9 cellular contexts compared by ENCODE assay signal in genomic region chr6:13447949-13448724, GRCh38. TPM values are rescaled to one million over a fixed set of nuclear protein-coding genes. Genes with fewer than 3 reads are reported as not detected.
DNase-seq lines count a peak whose midpoint lies in the region; ATAC-seq, FAIRE-seq and TF ChIP-seq lines count a peak whose summit lies in the region.
"Had no signal": no experiment of that assay in that cellular context is flagged by ENCODE, and none has a peak within 500 bp of the region (broad histone marks: within the 10 kb centered on the region; RNA-seq: fewer than 3 reads in every experiment).

No MANE protein-coding gene starts in this region.

- POLR2A ChIA-PET in RWPE1 (lab: Yijun Ruan, JAX; ENCODE audit: low non-redundant PET) (no interaction called here), SK-N-SH (lab: Yijun Ruan, JAX) (no interaction called here)

- H3K4me2 ChIP-seq in SK-N-SH: no peak overlapping the region

- no peaks in the 10 kb centered on the region for H3K79me2 ChIP-seq in SK-N-SH (ENCODE audit: insufficient read depth)

- no peaks in the 10 kb centered on the region for H3K9me2 ChIP-seq in SK-N-SH

- intact Hi-C loops in esophagus muscularis mucosa (cut with DNase I) (no loop called here), adrenal gland (cut with DNase I) (no loop called here)

- no peaks in the 10 kb centered on the region for H4K20me1 ChIP-seq in SK-N-SH (ENCODE audit: insufficient read depth)

- H3F3A ChIP-seq in SK-N-SH (replicated peaks; ENCODE audit: insufficient read depth): no peaks in the 10 kb centered on the region

- no peak for TF ChIP-seq RAD21 in SK-N-SH (IDR thresholded peaks at IDR 0.05; ENCODE audit: low read length)

- H3K9me3 ChIP-seq in esophagus muscularis mucosa: no peaks in the 10 kb centered on the region
- H3K9me3 ChIP-seq in SK-N-SH: no peaks in the 10 kb centered on the region
- no peaks in the 10 kb centered on the region for H3K9me3 ChIP-seq in adrenal gland (replicated peaks in 1 of 3)
- H3K9me3 ChIP-seq: Caco-2 had no signal

- DNase-seq in GM12891 (ENCODE audit: insufficient read length, low spot score): no peak
- peak; percentile 26 for DNase-seq in RWPE1 (ENCODE audit: low spot score)
- no peak for DNase-seq in esophagus muscularis mucosa (ENCODE audit: extremely low spot score)
- DNase-seq in renal cortical epithelial cell (ENCODE audit: low read depth): peak; percentile 6
- no peak for DNase-seq in SK-N-SH
- DNase-seq in ureter (ENCODE audit: low spot score): no peak
- no peak for DNase-seq in adrenal gland
- DNase-seq: Caco-2 had no signal

- H3K9ac ChIP-seq in SK-N-SH: no peak overlapping the region

- TF ChIP-seq CTCF in RWPE1 (conservative IDR thresholded peaks at IDR 0.05; ENCODE audit: low read depth) (no peak), esophagus muscularis mucosa (IDR thresholded peaks at IDR 0.05) (peak in 1 of 3 experiments; percentile 4), SK-N-SH (IDR thresholded peaks at IDR 0.05) (no peak), adrenal gland (IDR thresholded peaks at IDR 0.05) (no peak)

- no peak for ATAC-seq in HG03175 (IDR thresholded peaks at IDR 0.05; ENCODE audit: unreplicated experiment)

- CTCF ChIA-PET in RWPE1 (lab: Yijun Ruan, JAX): no interaction called here
- CTCF ChIA-PET in SK-N-SH (lab: Yijun Ruan, JAX): no interaction called here

- H3K4me1 ChIP-seq in esophagus muscularis mucosa: peaks cover 67 to 88% (median 86%) of the 10 kb centered on the region in 4 donors
- peaks cover 7 to 22% of the 10 kb centered on the region in 2 experiments; a peak in 2 of 4 replicates for H3K4me1 ChIP-seq in SK-N-SH (ENCODE audit: control insufficient read depth in 1 of 2, insufficient read depth in 2 of 2, low read depth in 1 of 2, low read length in 1 of 2)
- peaks cover 4 to 18% of the 10 kb centered on the region in 2 donors for H3K4me1 ChIP-seq in adrenal gland (replicated peaks in 1 of 2)
- H3K4me1 ChIP-seq: Caco-2 had no signal

- no peak for TF ChIP-seq POLR2A in GM12891 (IDR thresholded peaks at IDR 0.05; ENCODE audit: low read depth, low read length)
- no peak for TF ChIP-seq POLR2A in esophagus muscularis mucosa (IDR thresholded peaks at IDR 0.05; ENCODE audit: low read depth)
- no peak for TF ChIP-seq POLR2A in adrenal gland (IDR thresholded peaks at IDR 0.05)

- TF ChIP-seq EP300 in esophagus muscularis mucosa (IDR thresholded peaks at IDR 0.05) (no peak), SK-N-SH (IDR thresholded peaks at IDR 0.05; ENCODE audit: borderline replicate concordance in 1 of 2, low read depth in 1 of 2, low read length in 1 of 2) (no peak)

- no peaks in the 10 kb centered on the region for H3K27me3 ChIP-seq in esophagus muscularis mucosa
- H3K27me3 ChIP-seq in SK-N-SH (ENCODE audit: insufficient read depth): no peaks in the 10 kb centered on the region
- H3K27me3 ChIP-seq in adrenal gland: peaks cover 3% of the 10 kb centered on the region

- H3K36me3 ChIP-seq in esophagus muscularis mucosa (peaks cover 0 to 28% (median 3%) of the 10 kb centered on the region in 4 donors), SK-N-SH (replicated peaks in 1 of 2; ENCODE audit: control insufficient read depth in 1 of 2, insufficient read depth in 2 of 2, low read length in 1 of 2) (no peaks in the 10 kb centered on the region), adrenal gland (replicated peaks in 1 of 2) (no peaks in the 10 kb centered on the region)

- WGBS in esophagus muscularis mucosa: 77% methylated on average over 5 of the region's 5 CpGs
- WGBS in SK-N-SH (ENCODE audit: low lambda C conversion rate): 94% methylated on average over 5 of the region's 5 CpGs
- WGBS in adrenal gland, 4 donors: 64 to 68% (median 66%) methylated on average over 5 of the region's 5 CpGs

- peak; percentile 55 for FAIRE-seq in GM12891 (lab: Jason Lieb, UNC)

- no peak overlapping the region for H2AFZ ChIP-seq in SK-N-SH (ENCODE audit: low read depth)

- no peak overlapping the region for H3K4me3 ChIP-seq in esophagus muscularis mucosa
- no peak overlapping the region for H3K4me3 ChIP-seq in SK-N-SH (ENCODE audit: low read depth in 2 of 2, low read length in 1 of 2)
- no peak overlapping the region for H3K4me3 ChIP-seq in adrenal gland

- H3K27ac ChIP-seq in RWPE1 (0 out of 2 replicates have a peak overlapping the region, but pooled peaks have one; percentile 28), esophagus muscularis mucosa (replicated peaks in 1 of 4) (peak overlapping the region; percentile 52 to 83 (median 72)), SK-N-SH (ENCODE audit: low read depth in 2 of 2, low read length in 1 of 2) (no peak overlapping the region), adrenal gland (peak overlapping the region in 1 of 5 donors; percentile 65)

TF ChIP-seq in GM12891, 5 proteins besides CTCF, POLR2A, EP300 and RAD21:
- TF ChIP-seq POLR2AphosphoS5 (IDR thresholded peaks at IDR 0.05; ENCODE audit: low read depth, low read length) (no peak), PAX5 (IDR thresholded peaks at IDR 0.05; ENCODE audit: insufficient read depth, low read length, severe bottlenecking) (no peak), POU2F2 (IDR thresholded peaks at IDR 0.05; ENCODE audit: low read depth, low read length) (no peak)

TF ChIP-seq in SK-N-SH, 30 proteins besides CTCF, POLR2A, EP300 and RAD21:
- no peak for TF ChIP-seq CHD2 (IDR thresholded peaks at IDR 0.05; ENCODE audit: low read length, partially characterized antibody)
- TF ChIP-seq RXRA (IDR thresholded peaks at IDR 0.05; ENCODE audit: borderline replicate concordance, low read depth): no peak
- TF ChIP-seq MAX (IDR thresholded peaks at IDR 0.05; ENCODE audit: low read depth): no peak
- TF ChIP-seq PBX3 (IDR thresholded peaks at IDR 0.05): no peak
- no peak for TF ChIP-seq GATA2 (CRISPR knock-in tag; IDR thresholded peaks at IDR 0.05)
- TF ChIP-seq POLR2AphosphoS5 (IDR thresholded peaks at IDR 0.05; ENCODE audit: low read depth, low read length): no peak
- TF ChIP-seq USF2 (IDR thresholded peaks at IDR 0.05; ENCODE audit: borderline replicate concordance, low read depth, low read length): no peak
- no peak for TF ChIP-seq SMC3 (IDR thresholded peaks at IDR 0.05; ENCODE audit: low read depth, low read length)
- TF ChIP-seq ELF1 (IDR thresholded peaks at IDR 0.05): no peak
- no peak for TF ChIP-seq YY1 (IDR thresholded peaks at IDR 0.05; ENCODE audit: low read depth)
- no peak for TF ChIP-seq EZH2phosphoT487 (IDR thresholded peaks at IDR 0.05; ENCODE audit: borderline replicate concordance, low read depth)
- no peak for TF ChIP-seq FOXM1 (IDR thresholded peaks at IDR 0.05; ENCODE audit: low read depth)

RNA-seq across cellular contexts. Expression of gene GFOD1, which starts 39.3 kb away (rescaled TPM):
- polyA plus RNA-seq in GM12891 (2012; ENCODE audit: low read depth, missing spikeins): 9.8 TPM
- total RNA-seq in esophagus muscularis mucosa: 10 to 100 TPM; 21.7 to 34.5 (median 25.8) TPM
- 5.0 and 5.2 TPM in 2 replicates for total RNA-seq in renal cortical epithelial cell
- polyA plus RNA-seq in SK-N-SH (2012; rRNA removed): 1.6 and 2.0 TPM in 2 replicates
- 1.2 and 1.4 TPM in 2 replicates for polyA plus RNA-seq in SK-N-SH (2012; cell fraction: cytosol; rRNA removed)
- polyA plus RNA-seq in SK-N-SH (2012; cell fraction: nucleus; rRNA removed): 2.3 and 3.0 TPM in 2 replicates
- total RNA-seq in ureter: 19.3 TPM
- total RNA-seq in adrenal gland: 1 to 10 TPM; 3.7 to 7.7 (median 5.2) TPM
- 1 to 10 TPM; 1.9 to 4.3 (median 3.3) TPM for polyA plus RNA-seq in adrenal gland

Comparison
In these comparisons a context has a peak if more than half of its experiments do, and no peak if none do; other contexts are left out.
1. DNase-seq: peak in RWPE1 (single experiment) and renal cortical epithelial cell (single experiment); none in GM12891 (single experiment), esophagus muscularis mucosa (single experiment), SK-N-SH (single experiment), ureter (single experiment) and adrenal gland (0 of 7).
2. H3K27ac ChIP-seq: peak in RWPE1 (single experiment) and esophagus muscularis mucosa (4 of 4); none in SK-N-SH (0 of 2).